In genomic region chr7:121302214-121302745, GRCh38 we compare ENCODE assay signal across 1 cellular context.
TF ChIP-seq lines count a peak whose summit lies in the region.

No MANE protein-coding gene starts in this region.

TF ChIP-seq in GM12878, 131 proteins besides CTCF, POLR2A, EP300 and RAD21 (continued from another document and continues in another):
- TF ChIP-seq, protein P1, sequence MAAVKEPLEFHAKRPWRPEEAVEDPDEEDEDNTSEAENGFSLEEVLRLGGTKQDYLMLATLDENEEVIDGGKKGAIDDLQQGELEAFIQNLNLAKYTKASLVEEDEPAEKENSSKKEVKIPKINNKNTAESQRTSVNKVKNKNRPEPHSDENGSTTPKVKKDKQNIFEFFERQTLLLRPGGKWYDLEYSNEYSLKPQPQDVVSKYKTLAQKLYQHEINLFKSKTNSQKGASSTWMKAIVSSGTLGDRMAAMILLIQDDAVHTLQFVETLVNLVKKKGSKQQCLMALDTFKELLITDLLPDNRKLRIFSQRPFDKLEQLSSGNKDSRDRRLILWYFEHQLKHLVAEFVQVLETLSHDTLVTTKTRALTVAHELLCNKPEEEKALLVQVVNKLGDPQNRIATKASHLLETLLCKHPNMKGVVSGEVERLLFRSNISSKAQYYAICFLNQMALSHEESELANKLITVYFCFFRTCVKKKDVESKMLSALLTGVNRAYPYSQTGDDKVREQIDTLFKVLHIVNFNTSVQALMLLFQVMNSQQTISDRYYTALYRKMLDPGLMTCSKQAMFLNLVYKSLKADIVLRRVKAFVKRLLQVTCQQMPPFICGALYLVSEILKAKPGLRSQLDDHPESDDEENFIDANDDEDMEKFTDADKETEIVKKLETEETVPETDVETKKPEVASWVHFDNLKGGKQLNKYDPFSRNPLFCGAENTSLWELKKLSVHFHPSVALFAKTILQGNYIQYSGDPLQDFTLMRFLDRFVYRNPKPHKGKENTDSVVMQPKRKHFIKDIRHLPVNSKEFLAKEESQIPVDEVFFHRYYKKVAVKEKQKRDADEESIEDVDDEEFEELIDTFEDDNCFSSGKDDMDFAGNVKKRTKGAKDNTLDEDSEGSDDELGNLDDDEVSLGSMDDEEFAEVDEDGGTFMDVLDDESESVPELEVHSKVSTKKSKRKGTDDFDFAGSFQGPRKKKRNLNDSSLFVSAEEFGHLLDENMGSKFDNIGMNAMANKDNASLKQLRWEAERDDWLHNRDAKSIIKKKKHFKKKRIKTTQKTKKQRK (IDR thresholded peaks at IDR 0.05; ENCODE audit: low read depth, low read length), result no peak
- TF ChIP-seq CHD1 (IDR thresholded peaks at IDR 0.05; ENCODE audit: low read depth, low read length), result no peak
- TF ChIP-seq, protein P2, sequence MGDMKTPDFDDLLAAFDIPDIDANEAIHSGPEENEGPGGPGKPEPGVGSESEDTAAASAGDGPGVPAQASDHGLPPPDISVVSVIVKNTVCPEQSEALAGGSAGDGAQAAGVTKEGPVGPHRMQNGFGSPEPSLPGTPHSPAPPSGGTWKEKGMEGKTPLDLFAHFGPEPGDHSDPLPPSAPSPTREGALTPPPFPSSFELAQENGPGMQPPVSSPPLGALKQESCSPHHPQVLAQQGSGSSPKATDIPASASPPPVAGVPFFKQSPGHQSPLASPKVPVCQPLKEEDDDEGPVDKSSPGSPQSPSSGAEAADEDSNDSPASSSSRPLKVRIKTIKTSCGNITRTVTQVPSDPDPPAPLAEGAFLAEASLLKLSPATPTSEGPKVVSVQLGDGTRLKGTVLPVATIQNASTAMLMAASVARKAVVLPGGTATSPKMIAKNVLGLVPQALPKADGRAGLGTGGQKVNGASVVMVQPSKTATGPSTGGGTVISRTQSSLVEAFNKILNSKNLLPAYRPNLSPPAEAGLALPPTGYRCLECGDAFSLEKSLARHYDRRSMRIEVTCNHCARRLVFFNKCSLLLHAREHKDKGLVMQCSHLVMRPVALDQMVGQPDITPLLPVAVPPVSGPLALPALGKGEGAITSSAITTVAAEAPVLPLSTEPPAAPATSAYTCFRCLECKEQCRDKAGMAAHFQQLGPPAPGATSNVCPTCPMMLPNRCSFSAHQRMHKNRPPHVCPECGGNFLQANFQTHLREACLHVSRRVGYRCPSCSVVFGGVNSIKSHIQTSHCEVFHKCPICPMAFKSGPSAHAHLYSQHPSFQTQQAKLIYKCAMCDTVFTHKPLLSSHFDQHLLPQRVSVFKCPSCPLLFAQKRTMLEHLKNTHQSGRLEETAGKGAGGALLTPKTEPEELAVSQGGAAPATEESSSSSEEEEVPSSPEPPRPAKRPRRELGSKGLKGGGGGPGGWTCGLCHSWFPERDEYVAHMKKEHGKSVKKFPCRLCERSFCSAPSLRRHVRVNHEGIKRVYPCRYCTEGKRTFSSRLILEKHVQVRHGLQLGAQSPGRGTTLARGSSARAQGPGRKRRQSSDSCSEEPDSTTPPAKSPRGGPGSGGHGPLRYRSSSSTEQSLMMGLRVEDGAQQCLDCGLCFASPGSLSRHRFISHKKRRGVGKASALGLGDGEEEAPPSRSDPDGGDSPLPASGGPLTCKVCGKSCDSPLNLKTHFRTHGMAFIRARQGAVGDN (IDR thresholded peaks at IDR 0.05), result no peak
- peak; percentile 56 for TF ChIP-seq JUNB (IDR thresholded peaks at IDR 0.05)
- no peak for TF ChIP-seq ZZZ3 (IDR thresholded peaks at IDR 0.05; ENCODE audit: control insufficient read depth, insufficient read length, low read depth)
- TF ChIP-seq, protein P3, sequence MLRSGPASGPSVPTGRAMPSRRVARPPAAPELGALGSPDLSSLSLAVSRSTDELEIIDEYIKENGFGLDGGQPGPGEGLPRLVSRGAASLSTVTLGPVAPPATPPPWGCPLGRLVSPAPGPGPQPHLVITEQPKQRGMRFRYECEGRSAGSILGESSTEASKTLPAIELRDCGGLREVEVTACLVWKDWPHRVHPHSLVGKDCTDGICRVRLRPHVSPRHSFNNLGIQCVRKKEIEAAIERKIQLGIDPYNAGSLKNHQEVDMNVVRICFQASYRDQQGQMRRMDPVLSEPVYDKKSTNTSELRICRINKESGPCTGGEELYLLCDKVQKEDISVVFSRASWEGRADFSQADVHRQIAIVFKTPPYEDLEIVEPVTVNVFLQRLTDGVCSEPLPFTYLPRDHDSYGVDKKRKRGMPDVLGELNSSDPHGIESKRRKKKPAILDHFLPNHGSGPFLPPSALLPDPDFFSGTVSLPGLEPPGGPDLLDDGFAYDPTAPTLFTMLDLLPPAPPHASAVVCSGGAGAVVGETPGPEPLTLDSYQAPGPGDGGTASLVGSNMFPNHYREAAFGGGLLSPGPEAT (IDR thresholded peaks at IDR 0.05; ENCODE audit: low read depth), result 0 out of 2 replicates have a peak, but pooled peaks have one; percentile 13
- TF ChIP-seq MYC (IDR thresholded peaks at IDR 0.05; ENCODE audit: insufficient read depth, insufficient read length, insufficient replicate concordance, low read length, severe bottlenecking), result no peak
- no peak for TF ChIP-seq BRCA1 (IDR thresholded peaks at IDR 0.05; ENCODE audit: low read depth, low read length)
- TF ChIP-seq, protein P4, sequence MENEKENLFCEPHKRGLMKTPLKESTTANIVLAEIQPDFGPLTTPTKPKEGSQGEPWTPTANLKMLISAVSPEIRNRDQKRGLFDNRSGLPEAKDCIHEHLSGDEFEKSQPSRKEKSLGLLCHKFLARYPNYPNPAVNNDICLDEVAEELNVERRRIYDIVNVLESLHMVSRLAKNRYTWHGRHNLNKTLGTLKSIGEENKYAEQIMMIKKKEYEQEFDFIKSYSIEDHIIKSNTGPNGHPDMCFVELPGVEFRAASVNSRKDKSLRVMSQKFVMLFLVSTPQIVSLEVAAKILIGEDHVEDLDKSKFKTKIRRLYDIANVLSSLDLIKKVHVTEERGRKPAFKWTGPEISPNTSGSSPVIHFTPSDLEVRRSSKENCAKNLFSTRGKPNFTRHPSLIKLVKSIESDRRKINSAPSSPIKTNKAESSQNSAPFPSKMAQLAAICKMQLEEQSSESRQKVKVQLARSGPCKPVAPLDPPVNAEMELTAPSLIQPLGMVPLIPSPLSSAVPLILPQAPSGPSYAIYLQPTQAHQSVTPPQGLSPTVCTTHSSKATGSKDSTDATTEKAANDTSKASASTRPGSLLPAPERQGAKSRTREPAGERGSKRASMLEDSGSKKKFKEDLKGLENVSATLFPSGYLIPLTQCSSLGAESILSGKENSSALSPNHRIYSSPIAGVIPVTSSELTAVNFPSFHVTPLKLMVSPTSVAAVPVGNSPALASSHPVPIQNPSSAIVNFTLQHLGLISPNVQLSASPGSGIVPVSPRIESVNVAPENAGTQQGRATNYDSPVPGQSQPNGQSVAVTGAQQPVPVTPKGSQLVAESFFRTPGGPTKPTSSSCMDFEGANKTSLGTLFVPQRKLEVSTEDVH (IDR thresholded peaks at IDR 0.05; ENCODE audit: low read depth, partially characterized antibody), result no peak
- no peak for TF ChIP-seq SUPT20H (IDR thresholded peaks at IDR 0.05; ENCODE audit: borderline replicate concordance, control insufficient read depth, low read depth, low read length)
- 0 out of 2 replicates have a peak, but pooled peaks have one; percentile 33 for TF ChIP-seq ZNF24 (IDR thresholded peaks at IDR 0.05)
- TF ChIP-seq MXI1 (IDR thresholded peaks at IDR 0.05; ENCODE audit: low read depth, low read length), result no peak
- 0 out of 2 replicates have a peak, but pooled peaks have one; percentile 46 for TF ChIP-seq DPF2 (IDR thresholded peaks at IDR 0.05)
- peak; percentile 30 for TF ChIP-seq ATF7 (IDR thresholded peaks at IDR 0.05; ENCODE audit: low read depth)
- no peak for TF ChIP-seq KAT2A (conservative IDR thresholded peaks at IDR 0.05; ENCODE audit: control insufficient read depth, low read depth, low read length)
- peak; percentile 62; the same call in 1 of the 2 replicates for TF ChIP-seq ZSCAN29 (IDR thresholded peaks at IDR 0.05)
- TF ChIP-seq CREB1 (IDR thresholded peaks at IDR 0.05; ENCODE audit: low read depth), result no peak
- TF ChIP-seq KLF5 (IDR thresholded peaks at IDR 0.05; ENCODE audit: partially characterized antibody), result no peak
- no peak for TF ChIP-seq REST (IDR thresholded peaks at IDR 0.05; ENCODE audit: low read depth, low read length)
- no peak for TF ChIP-seq RFX5 (IDR thresholded peaks at IDR 0.05; ENCODE audit: low read depth, low read length)
- TF ChIP-seq NR2C2 (IDR thresholded peaks at IDR 0.05; ENCODE audit: borderline replicate concordance, control insufficient read depth, insufficient read length, low read depth), result no peak
- no peak for TF ChIP-seq RAD51 (IDR thresholded peaks at IDR 0.05)
- TF ChIP-seq BHLHE40 (IDR thresholded peaks at IDR 0.05; ENCODE audit: borderline replicate concordance in 1 of 2, low read depth in 2 of 2, low read length in 1 of 2), result peak in 1 of 2 experiments; percentile 39; a peak in 1 of 4 replicates
- 0 out of 2 replicates have a peak, but pooled peaks have one; percentile 44 for TF ChIP-seq CBX5 (IDR thresholded peaks at IDR 0.05; ENCODE audit: low read depth)
- TF ChIP-seq CEBPB (IDR thresholded peaks at IDR 0.05; ENCODE audit: borderline replicate concordance in 1 of 2, low read depth in 2 of 2, low read length in 2 of 2), result no peak
- no peak for TF ChIP-seq EGR1 (IDR thresholded peaks at IDR 0.05; ENCODE audit: borderline replicate concordance in 1 of 2, low read depth in 2 of 2, low read length in 2 of 2)
- TF ChIP-seq NR2C1 (IDR thresholded peaks at IDR 0.05), result no peak
- no peak for TF ChIP-seq CBX3 (IDR thresholded peaks at IDR 0.05; ENCODE audit: borderline replicate concordance, low read depth)
- no peak for TF ChIP-seq PRDM15 (CRISPR knock-in tag; IDR thresholded peaks at IDR 0.05)
- 0 out of 2 replicates have a peak, but pooled peaks have one; percentile 9 for TF ChIP-seq GABPA (IDR thresholded peaks at IDR 0.05; ENCODE audit: low read depth)
- TF ChIP-seq, protein P5, sequence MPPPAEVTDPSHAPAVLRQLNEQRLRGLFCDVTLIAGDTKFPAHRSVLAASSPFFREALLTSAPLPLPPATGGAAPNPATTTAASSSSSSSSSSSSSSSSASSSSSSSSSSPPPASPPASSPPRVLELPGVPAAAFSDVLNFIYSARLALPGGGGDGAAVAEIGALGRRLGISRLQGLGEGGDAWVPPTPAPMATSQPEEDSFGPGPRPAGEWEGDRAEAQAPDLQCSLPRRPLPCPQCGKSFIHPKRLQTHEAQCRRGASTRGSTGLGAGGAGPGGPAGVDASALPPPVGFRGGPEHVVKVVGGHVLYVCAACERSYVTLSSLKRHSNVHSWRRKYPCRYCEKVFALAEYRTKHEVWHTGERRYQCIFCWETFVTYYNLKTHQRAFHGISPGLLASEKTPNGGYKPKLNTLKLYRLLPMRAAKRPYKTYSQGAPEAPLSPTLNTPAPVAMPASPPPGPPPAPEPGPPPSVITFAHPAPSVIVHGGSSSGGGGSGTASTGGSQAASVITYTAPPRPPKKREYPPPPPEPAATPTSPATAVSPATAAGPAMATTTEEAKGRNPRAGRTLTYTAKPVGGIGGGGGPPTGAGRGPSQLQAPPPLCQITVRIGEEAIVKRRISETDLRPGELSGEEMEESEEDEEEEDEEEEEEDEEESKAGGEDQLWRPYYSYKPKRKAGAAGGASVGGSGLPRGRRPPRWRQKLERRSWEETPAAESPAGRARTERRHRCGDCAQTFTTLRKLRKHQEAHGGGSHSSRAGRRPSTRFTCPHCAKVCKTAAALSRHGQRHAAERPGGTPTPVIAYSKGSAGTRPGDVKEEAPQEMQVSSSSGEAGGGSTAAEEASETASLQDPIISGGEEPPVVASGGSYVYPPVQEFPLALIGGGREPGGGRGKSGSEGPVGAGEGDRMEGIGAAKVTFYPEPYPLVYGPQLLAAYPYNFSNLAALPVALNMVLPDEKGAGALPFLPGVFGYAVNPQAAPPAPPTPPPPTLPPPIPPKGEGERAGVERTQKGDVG (CRISPR knock-in tag; IDR thresholded peaks at IDR 0.05), result no peak
- TF ChIP-seq ZNF207 (IDR thresholded peaks at IDR 0.05; ENCODE audit: borderline replicate concordance), result no peak
- peak; percentile 68; the same call in 1 of the 2 replicates for TF ChIP-seq MTA2 (IDR thresholded peaks at IDR 0.05; ENCODE audit: low read depth)
- TF ChIP-seq MEF2A (IDR thresholded peaks at IDR 0.05; ENCODE audit: insufficient read depth, low read depth, low read length), result no peak
- peak; percentile 47; the same call in 1 of the 2 replicates for TF ChIP-seq BACH1 (IDR thresholded peaks at IDR 0.05; ENCODE audit: borderline replicate concordance)
- TF ChIP-seq RUNX3 (IDR thresholded peaks at IDR 0.05; ENCODE audit: low read length), result peak; percentile 43
